ENCODE assay signal across 23 cellular contexts in genomic region chr6:155498370-155498769, GRCh38. TPM values are rescaled to one million over a fixed set of nuclear protein-coding genes. Genes with fewer than 3 reads are reported as not detected.
DNase-seq lines count a peak whose midpoint lies in the region; ATAC-seq and TF ChIP-seq lines count a peak whose summit lies in the region.
"Had no signal": no experiment of that assay in that cellular context is flagged by ENCODE, and none has a peak within 500 bp of the region (broad histone marks: within the 10 kb centered on the region; RNA-seq: fewer than 3 reads in every experiment).

No MANE protein-coding gene starts in this region.

- TF ChIP-seq CTCF in foreskin keratinocyte (conservative IDR thresholded peaks at IDR 0.05) = peak; percentile 42

- peaks cover 9% of the 10 kb centered on the region for H3K4me1 ChIP-seq in foreskin keratinocyte
- H3K4me1 ChIP-seq: psoas muscle had no signal

- DNase-seq in EH (ENCODE audit: low read depth) (peak; percentile 18), HT1080 (ENCODE audit: low read depth) (peak; percentile 27), astrocyte of the hippocampus (ENCODE audit: low read depth, low spot score) (peak; percentile 26), foreskin keratinocyte (no peak), HPDE6-E6E7 (ENCODE audit: extremely low spot score) (no peak), cerebellar cortex (ENCODE audit: low spot score) (no peak)
- DNase-seq: activated CD4-positive, alpha-beta memory T cell treated with anti-CD3 and anti-CD28 coated beads, Interleukin-2, amount 10 ng/mL, durations not matched to agents 7 days and 5 days; activated gamma-delta T cell; activated T-cell treated with anti-CD3 and anti-CD28 coated beads for 4 hours; adrenal gland; CD8-positive, alpha-beta memory T cell; DMS79; mammary epithelial cell; NCI-H1417 treated with DMSO at 0.1 percent for 48 hours; NCI-H2171; psoas muscle; stimulated activated CD4-positive, alpha-beta T cell treated with anti-CD3 and anti-CD28 coated beads, Interleukin-2, amount 100 ng/mL, for 24 hours; stimulated activated naive B cell treated with anti-CD40 and anti-IgM and Interleukin-4, amounts not matched to agents 10 μg/mL and 1 μg/mL and 100 μg/mL, for 72 hours had no signal

- H3K4me3 Mint-ChIP-seq in stimulated activated memory B cell treated with anti-CD40 and anti-IgM and Interleukin-4, amounts not matched to agents 10 μg/mL and 1 μg/mL and 100 μg/mL, for 72 hours = no peak overlapping the region
- H3K4me3 Mint-ChIP-seq: activated CD4-positive, alpha-beta memory T cell treated with anti-CD3 and anti-CD28 coated beads, Interleukin-2, amount 10 ng/mL, durations not matched to agents 7 days and 5 days; CD8-positive, alpha-beta memory T cell; stimulated activated naive B cell treated with anti-CD40 and anti-IgM and Interleukin-4, amounts not matched to agents 10 μg/mL and 1 μg/mL and 100 μg/mL, for 72 hours had no signal

- no peak for ATAC-seq in foreskin keratinocyte
- ATAC-seq in stimulated activated memory B cell treated with anti-CD40 and anti-IgM and Interleukin-4, amounts not matched to agents 10 μg/mL and 1 μg/mL and 100 μg/mL, for 72 hours = no peak
- no peak for ATAC-seq in HG02763 (IDR thresholded peaks at IDR 0.05; ENCODE audit: unreplicated experiment)
- ATAC-seq: psoas muscle; stimulated activated naive B cell treated with anti-CD40 and anti-IgM and Interleukin-4, amounts not matched to agents 10 μg/mL and 1 μg/mL and 100 μg/mL, for 72 hours had no signal

- peaks cover 4% of the 10 kb centered on the region for H3K4me1 Mint-ChIP-seq in stimulated activated memory B cell treated with anti-CD40 and anti-IgM and Interleukin-4, amounts not matched to agents 10 μg/mL and 1 μg/mL and 100 μg/mL, for 72 hours
- H3K4me1 Mint-ChIP-seq: CD8-positive, alpha-beta memory T cell; stimulated activated naive B cell treated with anti-CD40 and anti-IgM and Interleukin-4, amounts not matched to agents 10 μg/mL and 1 μg/mL and 100 μg/mL, for 72 hours had no signal

- no peak overlapping the region for H3K27ac ChIP-seq in foreskin keratinocyte
- H3K27ac ChIP-seq: adrenal gland, psoas muscle, skin epidermis had no signal

- H3K9me3 Mint-ChIP-seq in stimulated activated memory B cell treated with anti-CD40 and anti-IgM and Interleukin-4, amounts not matched to agents 10 μg/mL and 1 μg/mL and 100 μg/mL, for 72 hours = peaks cover under 1% of the 10 kb centered on the region

- H3K27ac Mint-ChIP-seq in stimulated activated memory B cell treated with anti-CD40 and anti-IgM and Interleukin-4, amounts not matched to agents 10 μg/mL and 1 μg/mL and 100 μg/mL, for 72 hours = no peak overlapping the region
- H3K27ac Mint-ChIP-seq: activated CD4-positive, alpha-beta memory T cell treated with anti-CD3 and anti-CD28 coated beads, Interleukin-2, amount 10 ng/mL, durations not matched to agents 7 days and 5 days; CD8-positive, alpha-beta memory T cell; stimulated activated naive B cell treated with anti-CD40 and anti-IgM and Interleukin-4, amounts not matched to agents 10 μg/mL and 1 μg/mL and 100 μg/mL, for 72 hours had no signal

- H3K36me3 Mint-ChIP-seq in stimulated activated memory B cell treated with anti-CD40 and anti-IgM and Interleukin-4, amounts not matched to agents 10 μg/mL and 1 μg/mL and 100 μg/mL, for 72 hours = no peaks in the 10 kb centered on the region
- H3K36me3 Mint-ChIP-seq: CD8-positive, alpha-beta memory T cell had no signal

- H3K27me3 Mint-ChIP-seq in stimulated activated memory B cell treated with anti-CD40 and anti-IgM and Interleukin-4, amounts not matched to agents 10 μg/mL and 1 μg/mL and 100 μg/mL, for 72 hours = no peaks in the 10 kb centered on the region

- no peaks in the 10 kb centered on the region for H3K27me3 ChIP-seq in foreskin keratinocyte
- H3K27me3 ChIP-seq: adrenal gland had no signal

RNA-seq across cellular contexts. Expression of gene NOX3, which starts 42.7 kb away (rescaled TPM):
- not detected in 2 replicates for total RNA-seq in HT1080 (2014; rRNA removed; shearing (Covaris generic))
- not detected in 2 replicates for polyA plus RNA-seq in HT1080 (2015; cell fraction: cytosol; rRNA removed)
- polyA plus RNA-seq in HT1080 (2015; cell fraction: nucleus; rRNA removed) = not detected in 2 replicates
- total RNA-seq in foreskin keratinocyte = not detected in 2 replicates
- not detected in 2 replicates for polyA plus RNA-seq in foreskin keratinocyte
- total RNA-seq: activated CD4-positive, alpha-beta memory T cell treated with anti-CD3 and anti-CD28 coated beads, Interleukin-2, amount 10 ng/mL, durations not matched to agents 7 days and 5 days; adrenal gland; cardiac septum; CD8-positive, alpha-beta memory T cell; mammary epithelial cell; psoas muscle had no signal
- polyA plus RNA-seq: CD8-positive, alpha-beta memory T cell; mammary epithelial cell; psoas muscle; thymus had no signal

Comparison
In these comparisons a context has a peak if more than half of its experiments do, and no peak if none do; other contexts are left out.
1. DNase-seq: peak in EH (single experiment), HT1080 (single experiment) and astrocyte of the hippocampus (single experiment); none in foreskin keratinocyte (0 of 2), HPDE6-E6E7 (single experiment) and cerebellar cortex (single experiment).